1 cellular context compared by ENCODE assay signal in genomic region chr20:23077277-23077676, GRCh38.
TF ChIP-seq lines count a peak whose summit lies in the region.

No MANE protein-coding gene starts in this region.

TF ChIP-seq in H1, 55 proteins besides CTCF, POLR2A, EP300 and RAD21:
- TF ChIP-seq RNF2 (IDR thresholded peaks at IDR 0.05; ENCODE audit: borderline replicate concordance, low read depth, low read length, missing control alignments, poor library complexity, severe bottlenecking) (no peak), SUZ12 (IDR thresholded peaks at IDR 0.05; ENCODE audit: low read length) (no peak), SP1 (IDR thresholded peaks at IDR 0.05; ENCODE audit: low read depth, low read length) (no peak), NANOG (IDR thresholded peaks at IDR 0.05; ENCODE audit: insufficient read depth, low read depth, low read length, poor library complexity, severe bottlenecking) (no peak), MAFK (IDR thresholded peaks at IDR 0.05; ENCODE audit: low read depth, low read length) (no peak), JUN (IDR thresholded peaks at IDR 0.05; ENCODE audit: low read depth, low read length) (no peak), SP4 (IDR thresholded peaks at IDR 0.05; ENCODE audit: low read length) (no peak)
TF ChIP-seq in H1: peak in this region for 0.
